Comparison of ENCODE assay signal across 20 cellular contexts in genomic region chr6:46320505-46320904, GRCh38.
DNase-seq lines count a peak whose midpoint lies in the region; ATAC-seq and TF ChIP-seq lines count a peak whose summit lies in the region.
"Had no signal": no experiment of that assay in that cellular context is flagged by ENCODE, and none has a peak within 500 bp of the region (broad histone marks: within the 10 kb centered on the region; RNA-seq: fewer than 3 reads in every experiment).

No MANE protein-coding gene starts in this region.

- H3K9me3 ChIP-seq in left ventricle myocardium inferior (replicated peaks) (no peaks in the 10 kb centered on the region), heart left ventricle (no peaks in the 10 kb centered on the region), transverse colon (no peaks in the 10 kb centered on the region)

- no peak for TF ChIP-seq EP300 in transverse colon (IDR thresholded peaks at IDR 0.05; ENCODE audit: low read depth)

- H3K27me3 Mint-ChIP-seq in nephron (ENCODE audit: low read depth): no peaks in the 10 kb centered on the region
- H3K27me3 Mint-ChIP-seq in T-helper 2 cell treated with Interferon-gamma antibody and Interleukin-4, amounts not matched to agents 5 μg/mL and 100 μg/mL, for 36 hours (ENCODE audit: low read depth): peaks cover 6% of the 10 kb centered on the region

- DNase-seq in left ventricle myocardium inferior (no peak), heart left ventricle (no peak), choroid plexus epithelial cell (ENCODE audit: low read depth) (peak; percentile 43), transverse colon (no peak), NCI-H1436 (lab: John Stamatoyannopoulos, UW) (no peak)
- DNase-seq in T-helper 2 cell treated with Interferon-gamma antibody and Interleukin-4, amounts not matched to agents 5 μg/mL and 100 μg/mL, for 36 hours (ENCODE audit: low spot score): no peak
- DNase-seq: 8988T, IMR-90, MV-4-11, NCI-H1105 treated with DMSO at 0.1 percent for 48 hours, NCI-H1694, NCI-H2081, NCI-H2171, NCI-H446, NCI-H526, Right ventricle myocardium superior had no signal

- ATAC-seq in heart left ventricle (no peak), GM21528 (IDR thresholded peaks at IDR 0.05; ENCODE audit: low FRiP score, unreplicated experiment) (no peak)

- TF ChIP-seq POLR2A in heart left ventricle (IDR thresholded peaks at IDR 0.05) (no peak), transverse colon (IDR thresholded peaks at IDR 0.05) (no peak)

- WGBS in heart left ventricle, 4 donors: 83 to 87% (median 86%) methylated on average over 2 of the region's 2 CpGs
- WGBS in transverse colon (ENCODE audit: low coverage in 1 of 2), 2 donors: 39 to 66% methylated on average over 2 of the region's 2 CpGs

- H3K27ac Mint-ChIP-seq in nephron: peak overlapping the region in 2 of 3 experiments; percentile 1 to 5
- H3K27ac Mint-ChIP-seq in T-helper 2 cell treated with Interferon-gamma antibody and Interleukin-4, amounts not matched to agents 5 μg/mL and 100 μg/mL, for 36 hours: no peak overlapping the region
- H3K27ac Mint-ChIP-seq: CD14-positive monocyte had no signal

- H3K27me3 ChIP-seq in left ventricle myocardium inferior (ENCODE audit: low read depth): no peaks in the 10 kb centered on the region
- H3K27me3 ChIP-seq in heart left ventricle: no peaks in the 10 kb centered on the region
- no peaks in the 10 kb centered on the region for H3K27me3 ChIP-seq in transverse colon

- in situ Hi-C loops in transverse colon (cut with MboI; ENCODE audit: low pct_ligation_motif_present in 1 of 4, low pct_unique_long_range_greater_than_20kb in 1 of 4, low sequenced_read_pairs in 3 of 4): no loop called here

- no peak overlapping the region for H3K4me3 Mint-ChIP-seq in nephron
- H3K4me3 Mint-ChIP-seq in T-helper 2 cell treated with Interferon-gamma antibody and Interleukin-4, amounts not matched to agents 5 μg/mL and 100 μg/mL, for 36 hours: no peak overlapping the region
- H3K4me3 Mint-ChIP-seq: CD14-positive monocyte had no signal

- H3K4me1 Mint-ChIP-seq in nephron: peaks cover 34% of the 10 kb centered on the region
- peaks cover 2% of the 10 kb centered on the region for H3K4me1 Mint-ChIP-seq in T-helper 2 cell treated with Interferon-gamma antibody and Interleukin-4, amounts not matched to agents 5 μg/mL and 100 μg/mL, for 36 hours (ENCODE audit: low read depth)

- H3K4me1 ChIP-seq in left ventricle myocardium inferior (peaks cover 48% of the 10 kb centered on the region), heart left ventricle (peaks cover 0 to 53% (median 25%) of the 10 kb centered on the region in 12 donors), transverse colon (peaks cover 7 to 34% (median 18%) of the 10 kb centered on the region in 4 donors)

- no peaks in the 10 kb centered on the region for H3K36me3 Mint-ChIP-seq in nephron (ENCODE audit: low read depth)
- no peaks in the 10 kb centered on the region for H3K36me3 Mint-ChIP-seq in T-helper 2 cell treated with Interferon-gamma antibody and Interleukin-4, amounts not matched to agents 5 μg/mL and 100 μg/mL, for 36 hours (ENCODE audit: low read depth)
- H3K36me3 Mint-ChIP-seq: CD14-positive monocyte had no signal

- H3K36me3 ChIP-seq in left ventricle myocardium inferior (no peaks in the 10 kb centered on the region), heart left ventricle (no peaks in the 10 kb centered on the region), transverse colon (no peaks in the 10 kb centered on the region)

- no peaks in the 10 kb centered on the region for H3K9me3 Mint-ChIP-seq in nephron
- no peaks in the 10 kb centered on the region for H3K9me3 Mint-ChIP-seq in T-helper 2 cell treated with Interferon-gamma antibody and Interleukin-4, amounts not matched to agents 5 μg/mL and 100 μg/mL, for 36 hours
- H3K9me3 Mint-ChIP-seq: CD14-positive monocyte had no signal

- H3K4me3 ChIP-seq in left ventricle myocardium inferior: no peak overlapping the region
- H3K4me3 ChIP-seq in heart left ventricle: no peak overlapping the region
- H3K4me3 ChIP-seq in choroid plexus epithelial cell (ENCODE audit: low read depth, low read length): no peak overlapping the region
- no peak overlapping the region for H3K4me3 ChIP-seq in transverse colon

- TF ChIP-seq CTCF in left ventricle myocardium inferior (IDR thresholded peaks at IDR 0.05; ENCODE audit: borderline replicate concordance) (no peak), heart left ventricle (IDR thresholded peaks at IDR 0.05) (no peak), choroid plexus epithelial cell (conservative IDR thresholded peaks at IDR 0.05; ENCODE audit: low read depth, low read length) (no peak), nephron (IDR thresholded peaks at IDR 0.05; ENCODE audit: unreplicated experiment in 3 of 3) (no peak), transverse colon (IDR thresholded peaks at IDR 0.05) (no peak)

- H3K27ac ChIP-seq in left ventricle myocardium inferior (replicated peaks) (peak overlapping the region; percentile 18), heart left ventricle (no peak overlapping the region), transverse colon (peak overlapping the region in 3 of 4 donors; percentile 14 to 35 (median 17))
- H3K27ac ChIP-seq: KMS-11 had no signal

- intact Hi-C loops in left ventricle myocardium inferior (cut with micrococcal nuclease) (no loop called here), heart left ventricle (cut with DNase I) (no loop called here), transverse colon (cut with DNase I; ENCODE audit: low total_unique reads) (no loop called here)

Comparison
In these comparisons a context has a peak if more than half of its experiments do, and no peak if none do; other contexts are left out.
1. H3K27ac ChIP-seq: peak in left ventricle myocardium inferior (single experiment) and transverse colon (3 of 4); none in heart left ventricle (0 of 12).